In the genomic region with DNA sequence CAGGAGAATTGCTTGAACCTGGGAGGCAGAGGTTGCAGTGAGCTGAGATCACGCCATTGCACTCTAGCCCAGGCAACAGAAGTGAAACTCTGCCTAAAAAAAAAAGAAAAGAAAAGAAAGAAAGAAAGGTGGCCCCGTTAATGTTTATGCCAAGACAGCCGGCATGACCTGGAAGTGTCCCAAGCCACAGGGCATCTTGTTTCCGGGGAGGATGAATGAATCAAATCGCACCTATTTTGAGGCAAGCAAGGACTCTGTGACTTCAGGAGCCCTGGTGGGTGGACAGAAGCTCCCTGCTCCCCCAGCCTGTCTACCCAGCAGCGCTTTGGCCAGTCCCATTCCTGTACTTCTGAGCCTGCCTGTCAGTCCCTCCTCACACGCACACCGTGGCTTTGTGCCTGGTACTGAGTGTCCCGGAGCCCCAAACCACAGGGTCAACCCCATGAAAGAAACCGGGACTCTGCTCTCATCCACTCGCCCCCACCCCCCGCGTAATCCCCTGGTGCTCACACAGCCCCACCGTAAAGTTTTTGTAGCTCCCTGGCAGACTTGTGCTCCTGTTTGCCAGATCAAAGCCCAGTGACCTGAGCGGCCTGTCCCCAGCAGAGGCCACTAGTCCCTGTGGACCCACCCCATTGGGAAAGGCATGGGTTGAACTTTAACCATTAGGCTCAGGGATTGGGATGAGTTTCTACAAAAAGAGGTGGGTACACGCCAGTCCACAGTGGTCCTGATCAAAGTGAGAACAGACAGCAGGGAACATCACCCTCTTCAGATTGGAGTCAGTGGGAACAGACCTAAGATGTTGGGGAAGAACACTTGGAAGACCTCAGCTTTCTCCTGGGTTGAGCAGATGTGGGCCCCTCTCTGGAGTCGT, we compare ENCODE assay signal across 8 cellular contexts. TPM values are rescaled to one million over a fixed set of nuclear protein-coding genes. Genes with fewer than 3 reads are reported as not detected.
DNase-seq lines count a peak whose midpoint lies in the region; ATAC-seq and FAIRE-seq lines count a peak whose summit lies in the region.

No MANE protein-coding gene starts in this region.

- H3K27me3 ChIP-seq in neuron (ENCODE audit: insufficient read depth, low read length): no peaks in the 10 kb centered on the region

- peak overlapping the region; percentile 65 for H2AFZ ChIP-seq in neuron (ENCODE audit: low read depth, low read length)

- no peak for FAIRE-seq in HTR-8/SVneo (lab: Jason Lieb, UNC)

- H3K36me3 ChIP-seq in neuron (ENCODE audit: insufficient read depth, low read length): no peaks in the 10 kb centered on the region

- peaks cover 2% of the 10 kb centered on the region for H3K9me3 ChIP-seq in neuron (ENCODE audit: low read length)

- ATAC-seq in HG02981 (IDR thresholded peaks at IDR 0.05; ENCODE audit: unreplicated experiment) (peak; percentile 22), esophagus mucosa (peak; percentile 35)

- peak overlapping the region; percentile 95 for H3K4me3 ChIP-seq in neuron (ENCODE audit: low read length)

- peaks cover 5% of the 10 kb centered on the region for H3K4me1 ChIP-seq in neuron (ENCODE audit: insufficient read depth, low read length)

- DNase-seq in NCI-H2029 treated with DMSO at 0.1 percent for 48 hours (lab: John Stamatoyannopoulos, UW) (peak; percentile 10), NCI-H2029 (lab: John Stamatoyannopoulos, UW) (no peak), SW480 (ENCODE audit: low spot score) (peak; percentile 52), NCI-H526 treated with DMSO at 0.1 percent for 48 hours (lab: John Stamatoyannopoulos, UW) (no peak), HTR-8/SVneo (ENCODE audit: insufficient read length, low spot score) (no peak)

RNA-seq across cellular contexts. Expression of gene CD2BP2, which starts 19.3 kb away (rescaled TPM):
- total RNA-seq in esophagus mucosa: 44.3 TPM

RNA-seq across cellular contexts. Expression of gene TBC1D10B, which starts 34.5 kb away (rescaled TPM):
- total RNA-seq in esophagus mucosa: 25.3 TPM

RNA-seq across cellular contexts. Expression of gene MYL11, which starts 38.8 kb away (rescaled TPM):
- 2.2 TPM for total RNA-seq in esophagus mucosa

RNA-seq across cellular contexts. Expression of gene SEPTIN1, which starts 46.5 kb away (rescaled TPM):
- total RNA-seq in esophagus mucosa: 2.4 TPM

RNA-seq across cellular contexts. Expression of gene ZNF48, which starts 59.4 kb away (rescaled TPM):
- 2.6 TPM for total RNA-seq in esophagus mucosa

Comparison
In these comparisons a context has a peak if more than half of its experiments do, and no peak if none do; other contexts are left out.
1. DNase-seq: peak in NCI-H2029 treated with DMSO at 0.1 percent for 48 hours (single experiment) and SW480 (single experiment); none in NCI-H2029 (single experiment), NCI-H526 treated with DMSO at 0.1 percent for 48 hours (single experiment) and HTR-8/SVneo (single experiment).